ENCODE assay signal across 13 cellular contexts in the genomic region with DNA sequence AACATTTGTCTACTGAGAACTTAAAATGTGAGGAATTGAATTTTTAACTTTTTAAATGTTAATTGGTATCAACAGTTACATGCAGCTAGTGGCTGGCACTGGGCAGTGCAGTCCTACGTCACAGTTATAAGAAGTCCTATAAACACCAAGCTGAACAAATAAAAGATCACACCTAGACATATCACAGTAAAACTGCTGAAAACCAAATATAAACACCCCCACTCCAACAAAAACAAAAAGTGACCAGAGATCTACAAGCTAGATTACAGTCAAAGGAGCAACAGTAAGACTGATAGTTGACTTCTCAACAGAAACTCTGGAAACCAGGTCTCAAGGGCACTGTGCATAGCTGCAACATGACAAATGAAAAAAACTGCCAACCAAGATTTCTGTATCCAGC. TPM values are rescaled to one million over a fixed set of nuclear protein-coding genes. Genes with fewer than 3 reads are reported as not detected.
DNase-seq lines count a peak whose midpoint lies in the region; ATAC-seq and TF ChIP-seq lines count a peak whose summit lies in the region.
"Had no signal": no experiment of that assay in that cellular context is flagged by ENCODE, and none has a peak within 500 bp of the region (broad histone marks: within the 10 kb centered on the region; RNA-seq: fewer than 3 reads in every experiment).

No MANE protein-coding gene starts in this region.

- H3K36me3 ChIP-seq in BLaER1 treated with 17β-estradiol and CSF1 and Interleukin-3, amounts not matched to agents 10 nM and 100 nM: peaks cover 0 to 24% (median 7%) of the 10 kb centered on the region in 11 experiments; a peak in 11 of 22 replicates
- H3K36me3 ChIP-seq in HCT116 (ENCODE audit: control insufficient read depth in 1 of 2, insufficient read depth in 2 of 2, low read length in 2 of 2): no peaks in the 10 kb centered on the region
- no peaks in the 10 kb centered on the region for H3K36me3 ChIP-seq in body of pancreas (replicated peaks in 1 of 2; ENCODE audit: insufficient read depth in 1 of 2, low read depth in 2 of 2)
- peaks cover 0 to 1% (median 0%) of the 10 kb centered on the region in 4 donors for H3K36me3 ChIP-seq in liver (ENCODE audit: control insufficient read depth in 4 of 4, insufficient read depth in 3 of 4, low read depth in 1 of 4, low read length in 3 of 4)
- H3K36me3 ChIP-seq in MG63: no peaks in the 10 kb centered on the region
- H3K36me3 ChIP-seq: heart right ventricle had no signal

- peaks cover 10 to 95% (median 53%) of the 10 kb centered on the region in 11 experiments; a peak in 20 of 22 replicates for H4K20me1 ChIP-seq in BLaER1 treated with 17β-estradiol and CSF1 and Interleukin-3, amounts not matched to agents 10 nM and 100 nM
- peaks cover 3% of the 10 kb centered on the region; the same call in 1 of the 2 replicates for H4K20me1 ChIP-seq in HCT116 (ENCODE audit: insufficient read depth)

- TF ChIP-seq CTCF in HCT116 (IDR thresholded peaks at IDR 0.05 in 2 of 3, conservative IDR thresholded peaks at IDR 0.05 in 1 of 3; ENCODE audit: borderline replicate concordance in 1 of 3, insufficient read depth in 1 of 3, low read depth in 2 of 3, low read length in 2 of 3) (peak in 2 of 3 experiments; percentile 15 to 25; a peak in 3 of 6 replicates), body of pancreas (IDR thresholded peaks at IDR 0.05) (peak in 3 of 7 experiments; percentile 13 to 35 (median 32)), liver (IDR thresholded peaks at IDR 0.05; ENCODE audit: low read depth, low read length, missing input control) (peak; percentile 21), foreskin fibroblast (IDR thresholded peaks at IDR 0.05; ENCODE audit: low read depth, low read length) (no peak)

- peaks cover 18 to 81% (median 35%) of the 10 kb centered on the region in 10 experiments for H3K4me1 ChIP-seq in BLaER1 treated with 17β-estradiol and CSF1 and Interleukin-3, amounts not matched to agents 10 nM and 100 nM
- H3K4me1 ChIP-seq in HCT116 (ENCODE audit: control insufficient read depth in 1 of 2, insufficient read depth in 2 of 2, low read length in 2 of 2) (no peaks in the 10 kb centered on the region; a peak in 1 of 4 replicates), body of pancreas (peaks cover 69% of the 10 kb centered on the region), liver (ENCODE audit: control insufficient read depth in 4 of 4, insufficient read depth in 4 of 4, low read length in 3 of 4) (peaks cover 6 to 45% (median 11%) of the 10 kb centered on the region in 4 donors)

- CTCF ChIA-PET in HCT116 (lab: Charles Lee): interaction anchor here (0.7 kb wide), 1 partner anchor 9 kb away, joined by 3 read pairs; no protein-coding TSS in a partner anchor

- no peak overlapping the region for H3K4me3 ChIP-seq in BLaER1 treated with 17β-estradiol and CSF1 and Interleukin-3, amounts not matched to agents 10 nM and 100 nM
- H3K4me3 ChIP-seq in HCT116 (replicated peaks in 1 of 2; ENCODE audit: low read depth in 1 of 2, low read length in 2 of 2) (no peak overlapping the region), body of pancreas (no peak overlapping the region), liver (ENCODE audit: low read depth in 1 of 3, low read length in 3 of 3) (no peak overlapping the region), foreskin fibroblast (ENCODE audit: low read depth in 1 of 2, low read length in 2 of 2) (no peak overlapping the region), MG63 (no peak overlapping the region)
- H3K4me3 ChIP-seq: heart right ventricle had no signal

- 13 to 20% methylated on average over 1 of the region's 1 CpG for WGBS in body of pancreas, 2 donors
- 32% methylated on average over 1 of the region's 1 CpG for WGBS in liver

- ATAC-seq in HCT116 (peak; percentile 60; the same call in 1 of the 2 replicates), body of pancreas (peak; percentile 68)

- no peak for TF ChIP-seq POLR2A in HCT116 (IDR thresholded peaks at IDR 0.05; ENCODE audit: borderline replicate concordance, extremely low read depth, insufficient read depth, insufficient read length)
- TF ChIP-seq POLR2A in body of pancreas (IDR thresholded peaks at IDR 0.05): no peak

- H3K9me3 ChIP-seq in BLaER1 treated with 17β-estradiol and CSF1 and Interleukin-3, amounts not matched to agents 10 nM and 100 nM (replicated peaks in 1 of 11): peaks cover 0 to 30% (median 20%) of the 10 kb centered on the region in 11 experiments; a peak in 15 of 22 replicates
- H3K9me3 ChIP-seq in HCT116 (ENCODE audit: control insufficient read depth in 1 of 2, insufficient read depth in 1 of 2, low read depth in 1 of 2, low read length in 2 of 2): no peaks in the 10 kb centered on the region
- no peaks in the 10 kb centered on the region for H3K9me3 ChIP-seq in body of pancreas
- H3K9me3 ChIP-seq in liver (ENCODE audit: control insufficient read depth in 4 of 4, low read length in 3 of 4): no peaks in the 10 kb centered on the region
- no peaks in the 10 kb centered on the region for H3K9me3 ChIP-seq in MG63
- H3K9me3 ChIP-seq: heart right ventricle had no signal

- H2AFZ ChIP-seq in HCT116 (ENCODE audit: low read depth, low read length, poor library complexity, severe bottlenecking): no peak overlapping the region

- H3K79me2 ChIP-seq in HCT116 (ENCODE audit: insufficient read depth, low read length): peaks cover 98% of the 10 kb centered on the region

- BruUV-seq in HCT116 (replicated peaks; lab: Mats Ljungman, UMichigan): no TSS peak

- H3K27ac ChIP-seq in BLaER1 treated with 17β-estradiol and CSF1 and Interleukin-3, amounts not matched to agents 10 nM and 100 nM: no peak overlapping the region
- H3K27ac ChIP-seq in HCT116 (ENCODE audit: low read depth, low read length) (no peak overlapping the region), body of pancreas (peak overlapping the region in 2 of 4 donors; percentile 22 to 24), liver (ENCODE audit: low read depth in 1 of 2, low read length in 2 of 2) (no peak overlapping the region)
- H3K27ac ChIP-seq: C4-2B, heart right ventricle had no signal

- intact Hi-C loops in HCT116 (cut with micrococcal nuclease) (no loop called here), body of pancreas (cut with DNase I) (no loop called here)

- POLR2A ChIA-PET in HCT116 (lab: Charles Lee): interaction anchor here (0.8 kb wide), 1 partner anchor 19 kb away, joined by 3 read pairs; no protein-coding TSS in a partner anchor

- RAD21 ChIA-PET in HCT116 (lab: Charles Lee; ENCODE audit: low non-redundant PET in 1 of 2, low total read pairs in 2 of 2, uncharacterized antibody in 2 of 2, unreplicated experiment in 2 of 2): no interaction called here

- peak overlapping the region in 7 of 11 experiments; percentile 3 to 29 (median 20); a peak in 7 of 22 replicates for H3K4me2 ChIP-seq in BLaER1 treated with 17β-estradiol and CSF1 and Interleukin-3, amounts not matched to agents 10 nM and 100 nM
- no peak overlapping the region for H3K4me2 ChIP-seq in HCT116 (ENCODE audit: low read length)

- H3K9me2 ChIP-seq in HCT116 (ENCODE audit: insufficient read depth): no peaks in the 10 kb centered on the region

- DNase-seq in HCT116 (ENCODE audit: low read depth, low spot score) (no peak), body of pancreas (peak in 1 of 4 donors; percentile 18), MV-4-11 (lab: John Stamatoyannopoulos, UW) (no peak), foreskin fibroblast (no peak), MG63 (no peak), NCI-H82 treated with DMSO at 0.1 percent for 48 hours (lab: John Stamatoyannopoulos, UW; ENCODE audit: unreplicated experiment) (no peak)
- DNase-seq: amygdala; heart right ventricle; NCI-H2171 treated with DMSO at 0.1 percent for 48 hours; stimulated activated CD4-positive, alpha-beta T cell treated with anti-CD3 and anti-CD28 coated beads, Interleukin-4, amount 100 ng/mL, for 4 hours had no signal

- no peak for TF ChIP-seq RAD21 in HCT116 (IDR thresholded peaks at IDR 0.05; ENCODE audit: low read depth)
- no peak for TF ChIP-seq RAD21 in liver (IDR thresholded peaks at IDR 0.05)

- no peak overlapping the region for H3K9ac ChIP-seq in BLaER1 treated with 17β-estradiol and CSF1 and Interleukin-3, amounts not matched to agents 10 nM and 100 nM
- H3K9ac ChIP-seq in HCT116 (ENCODE audit: low read length) (no peak overlapping the region), liver (ENCODE audit: low read depth in 1 of 2, low read length in 2 of 2) (no peak overlapping the region)

- no peaks in the 10 kb centered on the region for H3K27me3 ChIP-seq in BLaER1 treated with 17β-estradiol and CSF1 and Interleukin-3, amounts not matched to agents 10 nM and 100 nM
- no peaks in the 10 kb centered on the region for H3K27me3 ChIP-seq in HCT116 (ENCODE audit: insufficient read depth, low read length)
- no peaks in the 10 kb centered on the region for H3K27me3 ChIP-seq in body of pancreas
- no peaks in the 10 kb centered on the region for H3K27me3 ChIP-seq in liver (ENCODE audit: control insufficient read depth in 4 of 4, insufficient read depth in 4 of 4, low read length in 3 of 4)
- no peaks in the 10 kb centered on the region for H3K27me3 ChIP-seq in MG63
- H3K27me3 ChIP-seq: heart right ventricle had no signal

TF ChIP-seq in HCT116, 20 proteins besides CTCF, POLR2A, EP300 and RAD21 (continues in another document):
- no peak for TF ChIP-seq ZNF274 (IDR thresholded peaks at IDR 0.05; ENCODE audit: low read depth, low read length)
- no peak for TF ChIP-seq FOSL1 (IDR thresholded peaks at IDR 0.05; ENCODE audit: low read depth)
- no peak for TF ChIP-seq CBX3 (IDR thresholded peaks at IDR 0.05; ENCODE audit: low read depth)
- TF ChIP-seq SRF (IDR thresholded peaks at IDR 0.05; ENCODE audit: low read depth): no peak
- TF ChIP-seq EGR1 (IDR thresholded peaks at IDR 0.05; ENCODE audit: low read depth): no peak
- no peak for TF ChIP-seq CEBPB (IDR thresholded peaks at IDR 0.05; ENCODE audit: low read depth)
- no peak for TF ChIP-seq TCF7L2 (IDR thresholded peaks at IDR 0.05; ENCODE audit: borderline replicate concordance, extremely low read depth, insufficient read depth, insufficient read length)
- TF ChIP-seq EZH2 (IDR thresholded peaks at IDR 0.05): no peak

TF ChIP-seq in liver, 16 proteins besides CTCF, POLR2A, EP300 and RAD21 (continues in another document):
- no peak for TF ChIP-seq FOXA2 (IDR thresholded peaks at IDR 0.05)
- TF ChIP-seq HNF4G (IDR thresholded peaks at IDR 0.05): no peak

RNA-seq across cellular contexts. Expression of gene TLK1, which starts 19.4 kb away (rescaled TPM):
- total RNA-seq in HCT116 (2021; ENCODE audit: unreplicated experiment): 57.7 TPM
- 11.0 and 16.9 TPM in 2 replicates for polyA plus RNA-seq in HCT116 (2012)
- 10 to 100 TPM; 31.9 to 48.1 TPM for total RNA-seq in body of pancreas
- 10 to 100 TPM; 14.4 to 19.6 TPM for total RNA-seq in liver
- 10 to 100 TPM in 1 of 2 donors, 1 to 10 TPM in 1; 7.7 to 16.8 TPM for polyA plus RNA-seq in liver
- total RNA-seq in MG63 (2014; rRNA removed; shearing (Covaris generic); ENCODE audit: low replicate concordance): 7.1 and 9.4 TPM in 2 replicates
